ENCODE assay signal across 10 cellular contexts in the genomic region with DNA sequence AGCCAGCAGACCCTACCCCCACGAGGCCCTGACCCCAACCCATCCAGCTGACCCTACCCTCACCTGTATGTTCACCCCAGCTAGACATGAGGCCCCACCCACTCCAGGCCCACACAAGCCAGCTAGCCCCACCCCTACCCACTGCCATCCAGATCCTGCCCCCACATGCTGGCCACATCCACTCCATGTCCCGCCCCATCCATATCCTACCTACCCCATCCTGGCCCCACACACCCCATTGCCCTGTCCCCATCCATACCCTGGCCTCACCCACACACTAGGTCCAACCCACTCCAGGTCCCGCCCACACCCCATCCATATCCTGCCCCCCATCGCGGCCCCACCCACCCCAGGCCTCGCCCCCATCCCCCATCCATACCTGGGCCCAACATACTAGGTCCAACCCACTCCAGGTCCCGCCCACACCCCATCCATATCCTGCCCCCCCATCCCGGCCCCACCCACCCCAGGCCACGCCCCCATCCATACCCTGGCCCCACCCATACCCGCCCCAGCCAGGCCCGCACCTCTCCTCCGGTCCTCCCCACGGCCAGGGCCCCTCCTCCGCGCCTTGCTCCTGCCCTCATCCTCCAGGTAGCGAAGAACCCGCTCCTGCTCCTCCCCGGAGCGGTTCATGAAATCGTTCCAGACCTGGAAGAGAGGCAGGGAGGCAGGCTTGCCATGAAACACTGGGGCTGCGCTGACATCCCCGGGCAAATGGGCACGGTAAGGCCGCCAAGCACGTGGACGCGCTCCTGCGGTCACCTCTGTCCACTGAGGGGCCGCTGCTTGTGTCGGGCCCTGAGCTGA. TPM values are rescaled to one million over a fixed set of nuclear protein-coding genes. Genes with fewer than 3 reads are reported as not detected.
DNase-seq lines count a peak whose midpoint lies in the region; ATAC-seq lines count a peak whose summit lies in the region.
"Had no signal": no experiment of that assay in that cellular context is flagged by ENCODE, and none has a peak within 500 bp of the region (broad histone marks: within the 10 kb centered on the region; RNA-seq: fewer than 3 reads in every experiment).

No MANE protein-coding gene starts in this region.

- peak in 1 of 3 donors; percentile 48 for DNase-seq in CD4-positive, CD25-positive, alpha-beta regulatory T cell
- peak; percentile 46 for DNase-seq in GM03348 (ENCODE audit: low spot score)
- peak; percentile 31 for DNase-seq in T-helper 9 cell
- peak in 1 of 2 donors; percentile 55 for DNase-seq in left colon
- no peak for DNase-seq in SHP77 (lab: John Stamatoyannopoulos, UW)
- DNase-seq: cerebellar nuclear complex, thyroid gland had no signal

- H3K9me3 Mint-ChIP-seq in CD4-positive, CD25-positive, alpha-beta regulatory T cell: peaks cover 0 to 2% (median 0%) of the 10 kb centered on the region in 7 donors

- H3K27me3 ChIP-seq in CD4-positive, CD25-positive, alpha-beta regulatory T cell (ENCODE audit: control insufficient read depth, insufficient read depth, low read length): no peaks in the 10 kb centered on the region
- H3K27me3 ChIP-seq: thyroid gland had no signal

- intact Hi-C loops in left colon (cut with DNase I, micrococcal nuclease): no loop called here

- no peaks in the 10 kb centered on the region for H3K9me3 ChIP-seq in CD4-positive, CD25-positive, alpha-beta regulatory T cell (ENCODE audit: control insufficient read depth in 2 of 2, low read length in 2 of 2)
- H3K9me3 ChIP-seq: thyroid gland had no signal

- peak; percentile 50 to 64 for ATAC-seq in CD4-positive, CD25-positive, alpha-beta regulatory T cell (ENCODE audit: low read depth in 2 of 2)
- peak; percentile 77 for ATAC-seq in left colon
- no peak for ATAC-seq in GM21360 (IDR thresholded peaks at IDR 0.05; ENCODE audit: unreplicated experiment)
- ATAC-seq in HG02970 (IDR thresholded peaks at IDR 0.05; ENCODE audit: low FRiP score, unreplicated experiment): no peak
- ATAC-seq in HG03521 (IDR thresholded peaks at IDR 0.05; ENCODE audit: unreplicated experiment): no peak

- H3K27ac ChIP-seq in CD4-positive, CD25-positive, alpha-beta regulatory T cell (ENCODE audit: insufficient read depth, low read length, poor library complexity, severe bottlenecking): peak overlapping the region; percentile 14
- H3K27ac ChIP-seq: thyroid gland had no signal

- peaks cover 7% of the 10 kb centered on the region for H3K36me3 Mint-ChIP-seq in CD4-positive, CD25-positive, alpha-beta regulatory T cell

- no peaks in the 10 kb centered on the region for H3K27me3 Mint-ChIP-seq in CD4-positive, CD25-positive, alpha-beta regulatory T cell

- H3K36me3 ChIP-seq in CD4-positive, CD25-positive, alpha-beta regulatory T cell (ENCODE audit: control insufficient read depth, insufficient read depth, low read length): peaks cover 43% of the 10 kb centered on the region

- peak overlapping the region in 1 of 3 donors; percentile 20 for H3K27ac Mint-ChIP-seq in CD4-positive, CD25-positive, alpha-beta regulatory T cell

- peaks cover 0 to 50% (median 11%) of the 10 kb centered on the region in 4 donors for H3K4me1 Mint-ChIP-seq in CD4-positive, CD25-positive, alpha-beta regulatory T cell

- H3K4me1 ChIP-seq in CD4-positive, CD25-positive, alpha-beta regulatory T cell (ENCODE audit: control insufficient read depth, insufficient read depth, low read length, poor library complexity, severe bottlenecking): peaks cover 37% of the 10 kb centered on the region

- H3K4me3 Mint-ChIP-seq in CD4-positive, CD25-positive, alpha-beta regulatory T cell: no peak overlapping the region

- H3K4me3 ChIP-seq in CD4-positive, CD25-positive, alpha-beta regulatory T cell (ENCODE audit: low read depth, low read length): no peak overlapping the region
- H3K4me3 ChIP-seq: thyroid gland had no signal

RNA-seq across cellular contexts. Expression of a gene that starts 7.2 kb away (rescaled TPM):
- total RNA-seq in CD4-positive, CD25-positive, alpha-beta regulatory T cell: not detected
- polyA plus RNA-seq in CD4-positive, CD25-positive, alpha-beta regulatory T cell: not detected
- not detected for total RNA-seq in left colon
- total RNA-seq: thyroid gland had no signal

RNA-seq across cellular contexts. Expression of a gene that starts 7.5 kb away (rescaled TPM):
- 71.5 TPM for total RNA-seq in CD4-positive, CD25-positive, alpha-beta regulatory T cell
- polyA plus RNA-seq in CD4-positive, CD25-positive, alpha-beta regulatory T cell: 10 to 100 TPM; 61.9 to 91.7 (median 81.4) TPM
- total RNA-seq in left colon: 10 to 100 TPM; 63.1 to 70.6 TPM

RNA-seq across cellular contexts. Expression of a gene that starts 12.5 kb away (rescaled TPM):
- total RNA-seq in CD4-positive, CD25-positive, alpha-beta regulatory T cell: 266 TPM
- polyA plus RNA-seq in CD4-positive, CD25-positive, alpha-beta regulatory T cell: 100 to 1,000 TPM; 249 to 283 (median 267) TPM
- 10 to 100 TPM; 54.6 to 66.4 TPM for total RNA-seq in left colon

RNA-seq across cellular contexts. Expression of a gene that starts 16.6 kb away (rescaled TPM):
- 0.86 TPM for total RNA-seq in CD4-positive, CD25-positive, alpha-beta regulatory T cell
- 1 to 10 TPM in 1 of 4 donors, under 1 TPM in 2, not detected in 1; 0.21 to 1.2 (median 0.48) TPM for polyA plus RNA-seq in CD4-positive, CD25-positive, alpha-beta regulatory T cell
- total RNA-seq in left colon: not detected
- total RNA-seq: thyroid gland had no signal

RNA-seq across cellular contexts. Expression of a gene that starts 25.3 kb away (rescaled TPM):
- total RNA-seq in CD4-positive, CD25-positive, alpha-beta regulatory T cell: 14.4 TPM
- polyA plus RNA-seq in CD4-positive, CD25-positive, alpha-beta regulatory T cell: 1 to 10 TPM in 2 of 4 donors, under 1 TPM in 2; 0.63 to 1.4 (median 0.99) TPM
- 10 to 100 TPM; 10.7 to 11.6 TPM for total RNA-seq in left colon

Comparison
In these comparisons a context has a peak if more than half of its experiments do, and no peak if none do; other contexts are left out.
1. ATAC-seq: peak in CD4-positive, CD25-positive, alpha-beta regulatory T cell (2 of 2) and left colon (single experiment); none in GM21360 (single experiment), HG02970 (single experiment) and HG03521 (single experiment).
2. DNase-seq: peak in GM03348 (single experiment) and T-helper 9 cell (single experiment); none in SHP77 (0 of 2).